1 cellular context compared by ENCODE assay signal in genomic region chr15:49309889-49310288, GRCh38.
TF ChIP-seq lines count a peak whose summit lies in the region.

No MANE protein-coding gene starts in this region.

TF ChIP-seq in K562, 482 proteins besides CTCF, POLR2A, EP300 and RAD21 (continued from another document):
- no peak for TF ChIP-seq BCLAF1 (IDR thresholded peaks at IDR 0.05; ENCODE audit: borderline replicate concordance in 1 of 2, control insufficient read depth in 1 of 2, low read depth in 2 of 2, low read length in 1 of 2)
